ENCODE assay signal across 8 cellular contexts in genomic region chr1:181189691-181190361, GRCh38.
DNase-seq lines count a peak whose midpoint lies in the region; ATAC-seq, FAIRE-seq and TF ChIP-seq lines count a peak whose summit lies in the region.

No MANE protein-coding gene starts in this region.

- TF ChIP-seq CTCF in GM13976 (IDR thresholded peaks at IDR 0.05; ENCODE audit: borderline replicate concordance, control extremely low read depth, extremely low read depth, insufficient read depth, missing control alignments) (peak; percentile 99), pancreas (IDR thresholded peaks at IDR 0.05) (peak; percentile 97 to 99 (median 98)), tibial artery (IDR thresholded peaks at IDR 0.05) (peak; percentile 63 to 88)

- no peaks in the 10 kb centered on the region for H3K4me1 ChIP-seq in pancreas
- peaks cover 0 to 8% (median 5%) of the 10 kb centered on the region in 4 donors for H3K4me1 ChIP-seq in tibial artery

- intact Hi-C loops in pancreas (cut with DNase I) (loop anchor here in 2 of 3 donors (2.0 to 10.0 kb wide), 2 partner anchors 235 kb away; no protein-coding TSS in a partner anchor), tibial artery (cut with DNase I; ENCODE audit: low total_unique reads) (no loop called here)

- H3K9me3 ChIP-seq in pancreas (no peaks in the 10 kb centered on the region), tibial artery (peaks cover 0 to 4% (median 0%) of the 10 kb centered on the region in 3 donors)

- H3K27ac ChIP-seq in pancreas, result no peak overlapping the region
- no peak overlapping the region for H3K27ac ChIP-seq in tibial artery

- in situ Hi-C loops in GM13976 (cut with MboI; ENCODE audit: low sequenced_read_pairs, unreplicated experiment), result loop anchor here (5.0 kb wide), 1 partner anchor 232 kb away; no protein-coding TSS in a partner anchor

- DNase-seq in A172 (ENCODE audit: low spot score), result peak; percentile 42
- peak; percentile 93 for DNase-seq in GM13976 (ENCODE audit: low spot score)
- DNase-seq in HT1080 (ENCODE audit: low read depth), result peak; percentile 32
- peak; percentile 76 for DNase-seq in RPMI8226
- peak; percentile 91 for DNase-seq in activated effector memory CD4-positive, alpha-beta T cell treated with anti-CD3 and anti-CD28 coated beads, Interleukin-2, amount 50 U/mL, for 16 hours
- peak; percentile 80 for DNase-seq in germinal center (ENCODE audit: low spot score)
- peak in 5 of 6 donors; percentile 41 to 97 (median 82) for DNase-seq in pancreas
- no peak for DNase-seq in tibial artery

- peak overlapping the region in 1 of 4 donors; percentile 35 for H3K4me3 ChIP-seq in pancreas
- peak overlapping the region in 1 of 2 donors; percentile 22 for H3K4me3 ChIP-seq in tibial artery

- FAIRE-seq in pancreas (lab: Jason Lieb, UNC), result no peak

- peak; percentile 93 to 98 (median 96) for ATAC-seq in pancreas

- H3K36me3 ChIP-seq in pancreas (no peaks in the 10 kb centered on the region), tibial artery (no peaks in the 10 kb centered on the region)

- WGBS in pancreas, 2 donors, result 2 to 8% methylated on average over 33 to 40 of the region's 40 CpGs

- H3K27me3 ChIP-seq in pancreas, result no peaks in the 10 kb centered on the region
- peaks cover 0 to 41% of the 10 kb centered on the region in 2 donors for H3K27me3 ChIP-seq in tibial artery

Comparison
In these comparisons a context has a peak if more than half of its experiments do, and no peak if none do; other contexts are left out.
1. DNase-seq: peak in A172 (single experiment), GM13976 (single experiment), HT1080 (single experiment), RPMI8226 (single experiment), activated effector memory CD4-positive, alpha-beta T cell treated with anti-CD3 and anti-CD28 coated beads, Interleukin-2, amount 50 U/mL, for 16 hours (single experiment), germinal center (single experiment) and pancreas (5 of 6); none in tibial artery (0 of 2).
2. Peak in every context shown above with its lines, with median percentiles within 50 percentile points of each other: CTCF ChIP-seq.